24 cellular contexts compared by ENCODE assay signal in genomic region chr1:6074192-6074901, GRCh38. TPM values are rescaled to one million over a fixed set of nuclear protein-coding genes. Genes with fewer than 3 reads are reported as not detected.
DNase-seq lines count a peak whose midpoint lies in the region; ATAC-seq and TF ChIP-seq lines count a peak whose summit lies in the region.
"Had no signal": no experiment of that assay in that cellular context is flagged by ENCODE, and none has a peak within 500 bp of the region (broad histone marks: within the 10 kb centered on the region; RNA-seq: fewer than 3 reads in every experiment).

No MANE protein-coding gene starts in this region.

- H3K79me2 ChIP-seq in H9 (ENCODE audit: insufficient read depth, low read length), result no peaks in the 10 kb centered on the region
- H3K79me2 ChIP-seq in MM.1S (ENCODE audit: low read length), result no peaks in the 10 kb centered on the region

- peak; percentile 70 for ATAC-seq in RWPE2 (ENCODE audit: low read depth)
- ATAC-seq in activated CD4-positive, CD25-positive, alpha-beta regulatory T cell treated with anti-CD3 and anti-CD28 coated beads, Interleukin-2, amount 50 U/mL, for 24 hours, result no peak

- peak overlapping the region; percentile 5 for H3K18ac ChIP-seq in H9 (ENCODE audit: insufficient read length, low read depth, low read length)

- H3K4me1 ChIP-seq in H9 (ENCODE audit: insufficient read depth, low read length) (no peaks in the 10 kb centered on the region), RWPE2 (ENCODE audit: insufficient read depth, poor library complexity, severe bottlenecking) (peaks cover 16% of the 10 kb centered on the region), MM.1S (ENCODE audit: low read length) (no peaks in the 10 kb centered on the region), tibial artery (no peaks in the 10 kb centered on the region)
- H3K4me1 ChIP-seq: Caco-2 had no signal

- H3K27me3 Mint-ChIP-seq in H9 (ENCODE audit: low read depth) (no peaks in the 10 kb centered on the region; the same call in none of the 2 replicates), brain (no peaks in the 10 kb centered on the region)
- H3K27me3 Mint-ChIP-seq: CD4-positive, alpha-beta memory T cell had no signal

- H3K9me3 ChIP-seq in H9 (ENCODE audit: control insufficient read depth, low read depth, low read length) (no peaks in the 10 kb centered on the region), RWPE2 (ENCODE audit: severe bottlenecking) (no peaks in the 10 kb centered on the region), MM.1S (replicated peaks; ENCODE audit: insufficient read depth, low read length) (no peaks in the 10 kb centered on the region), tibial artery (no peaks in the 10 kb centered on the region)
- H3K9me3 ChIP-seq: BLaER1 treated with 17β-estradiol and CSF1 and Interleukin-3, amounts not matched to agents 10 nM and 100 nM; Caco-2 had no signal

- no peak overlapping the region for H3T11ph ChIP-seq in H9 (ENCODE audit: low read length)

- H3K27ac ChIP-seq in H9 (ENCODE audit: insufficient read length, low read depth, low read length) (no peak overlapping the region), RWPE2 (ENCODE audit: poor library complexity, severe bottlenecking) (peak overlapping the region; percentile 18), epithelial cell of prostate (peak overlapping the region; percentile 2), MM.1S (ENCODE audit: low read length) (no peak overlapping the region), tibial artery (no peak overlapping the region)
- H3K27ac ChIP-seq: BLaER1 treated with 17β-estradiol and CSF1 and Interleukin-3, amounts not matched to agents 10 nM and 100 nM; SK-N-MC had no signal

- no peak overlapping the region for H3K56ac ChIP-seq in H9 (ENCODE audit: insufficient read length, low read depth, low read length)

- H2AK5ac ChIP-seq in H9 (ENCODE audit: insufficient read length, low read length), result no peak overlapping the region

- H3K4ac ChIP-seq in H9 (ENCODE audit: low read depth, low read length), result no peak overlapping the region

- H4K5ac ChIP-seq in H9 (ENCODE audit: insufficient read length, low read depth, low read length), result no peak overlapping the region

- H4K20me1 ChIP-seq in H9 (ENCODE audit: control insufficient read depth, insufficient read depth, insufficient read length) (no peaks in the 10 kb centered on the region), MM.1S (ENCODE audit: insufficient read depth, low read length) (no peaks in the 10 kb centered on the region)

- H3K9me3 Mint-ChIP-seq in H9 (no peaks in the 10 kb centered on the region), brain (no peaks in the 10 kb centered on the region)
- H3K9me3 Mint-ChIP-seq: CD4-positive, alpha-beta memory T cell had no signal

- intact Hi-C loops in tibial artery (cut with DNase I; ENCODE audit: low total_unique reads), result no loop called here

- no CpG with 5 or more reads among the region's 21 CpGs for WGBS in H9 (ENCODE audit: extremely low coverage, insufficient read length, low lambda C conversion rate)

- DNase-seq in H9 (no peak), RWPE2 (ENCODE audit: low spot score) (no peak), epithelial cell of prostate (ENCODE audit: low read depth, low spot score) (no peak), MM.1S (no peak), AG20443 (ENCODE audit: low spot score) (no peak), tibial artery (no peak)
- DNase-seq: AML-193; Caco-2; CD4-positive, alpha-beta memory T cell; KG1; NCI-H1092 treated with DMSO at 0.1 percent for 48 hours; NCI-H1436; NCI-H187; NCI-H2081 treated with DMSO at 0.1 percent for 48 hours; NCI-H2171; NCI-H226; NCI-H510A; NCI-H69; RPMI8226; SHP77 treated with DMSO at 0.1 percent for 48 hours had no signal

- TF ChIP-seq CTCF in H9 (conservative IDR thresholded peaks at IDR 0.05) (no peak), RWPE2 (IDR thresholded peaks at IDR 0.05; ENCODE audit: poor library complexity, severe bottlenecking) (no peak), brain (conservative IDR thresholded peaks at IDR 0.05) (no peak), MM.1S (IDR thresholded peaks at IDR 0.05; ENCODE audit: low read length) (no peak), tibial artery (IDR thresholded peaks at IDR 0.05) (no peak)

- H4K8ac ChIP-seq in H9 (replicated peaks; ENCODE audit: insufficient read length, low read depth, low read length), result no peak overlapping the region

- H2BK15ac ChIP-seq in H9 (ENCODE audit: low read depth, low read length), result no peak overlapping the region

- H3K4me1 Mint-ChIP-seq in H9, result peaks cover 14 to 21% of the 10 kb centered on the region in 2 experiments
- peaks cover 36% of the 10 kb centered on the region for H3K4me1 Mint-ChIP-seq in brain

- H2BK5ac ChIP-seq in H9 (ENCODE audit: insufficient read length, low read length), result no peak overlapping the region

- no peak overlapping the region for H4K91ac ChIP-seq in H9 (ENCODE audit: insufficient read length, low read depth, low read length)

- H3F3A ChIP-seq in MM.1S (ENCODE audit: insufficient read depth, low read length), result no peaks in the 10 kb centered on the region

- no peaks in the 10 kb centered on the region for H3K36me3 ChIP-seq in RWPE2 (ENCODE audit: low read depth)
- H3K36me3 ChIP-seq in MM.1S (replicated peaks; ENCODE audit: insufficient read depth, low read length), result no peaks in the 10 kb centered on the region
- H3K36me3 ChIP-seq in tibial artery, result no peaks in the 10 kb centered on the region

- H2BK20ac ChIP-seq in H9 (ENCODE audit: low read depth, low read length, poor library complexity, severe bottlenecking), result no peak overlapping the region

- no peaks in the 10 kb centered on the region for H3K9me2 ChIP-seq in MM.1S (replicated peaks; ENCODE audit: insufficient read depth, low read length)

- H3K23ac ChIP-seq in H9 (ENCODE audit: insufficient read length, low read depth, low read length), result no peak overlapping the region

- H3K27me3 ChIP-seq in H9 (ENCODE audit: insufficient read depth, low read length) (no peaks in the 10 kb centered on the region), RWPE2 (ENCODE audit: insufficient read depth, poor library complexity, severe bottlenecking) (no peaks in the 10 kb centered on the region), MM.1S (replicated peaks; ENCODE audit: insufficient read depth, low read length) (no peaks in the 10 kb centered on the region), tibial artery (peaks cover 0 to 10% of the 10 kb centered on the region in 2 donors)
- H3K27me3 ChIP-seq: BLaER1 treated with 17β-estradiol and CSF1 and Interleukin-3, amounts not matched to agents 10 nM and 100 nM had no signal

- no peak overlapping the region for H3K4me3 Mint-ChIP-seq in H9
- H3K4me3 Mint-ChIP-seq in brain, result no peak overlapping the region
- H3K4me3 Mint-ChIP-seq: CD4-positive, alpha-beta memory T cell had no signal

- no peak overlapping the region for H2BK12ac ChIP-seq in H9 (ENCODE audit: insufficient read length, low read depth, low read length)

- H3K14ac ChIP-seq in H9 (ENCODE audit: insufficient read depth, low read length), result no peak overlapping the region; the same call in 1 of the 2 replicates

- H3K4me3 ChIP-seq in RWPE2 (ENCODE audit: severe bottlenecking) (no peak overlapping the region), MM.1S (ENCODE audit: low read length) (no peak overlapping the region), tibial artery (no peak overlapping the region)
- H3K4me3 ChIP-seq: BLaER1 treated with 17β-estradiol and CSF1 and Interleukin-3, amounts not matched to agents 10 nM and 100 nM; SK-N-MC had no signal

- H3K27ac Mint-ChIP-seq in H9 (no peak overlapping the region; a peak in 3 of 7 replicates), brain (peak overlapping the region in 4 of 5 experiments; percentile 31 to 91 (median 78))

- H3K23me2 ChIP-seq in H9 (ENCODE audit: insufficient read length, low read depth, low read length, poor library complexity, severe bottlenecking), result no peaks in the 10 kb centered on the region

- H2AFZ ChIP-seq in H9 (ENCODE audit: low read length), result no peak overlapping the region
- no peak overlapping the region for H2AFZ ChIP-seq in MM.1S (ENCODE audit: low read length)

- H3K36me3 Mint-ChIP-seq in H9 (ENCODE audit: insufficient read depth in 1 of 3, low read depth in 3 of 3), result no peaks in the 10 kb centered on the region
- H3K36me3 Mint-ChIP-seq in brain, result no peaks in the 10 kb centered on the region

- no peak overlapping the region for H2BK120ac ChIP-seq in H9 (ENCODE audit: low read depth, low read length, poor library complexity, severe bottlenecking)

- no peaks in the 10 kb centered on the region for H3K79me1 ChIP-seq in H9 (ENCODE audit: insufficient read depth, low read depth, low read length, poor library complexity, severe bottlenecking)

- no peak overlapping the region for H3K4me2 ChIP-seq in H9 (ENCODE audit: insufficient read depth, insufficient read length, low read length)
- no peak overlapping the region for H3K4me2 ChIP-seq in MM.1S (ENCODE audit: low read depth, low read length)
- H3K4me2 ChIP-seq: BLaER1 treated with 17β-estradiol and CSF1 and Interleukin-3, amounts not matched to agents 10 nM and 100 nM had no signal

- H3K9ac ChIP-seq in H9 (ENCODE audit: extremely low read depth, insufficient read length, low read length) (no peak overlapping the region), MM.1S (ENCODE audit: low read length) (no peak overlapping the region)
- H3K9ac ChIP-seq: BLaER1 treated with 17β-estradiol and CSF1 and Interleukin-3, amounts not matched to agents 10 nM and 100 nM had no signal

RNA-seq across cellular contexts. Expression of gene KCNAB2, which starts 28.7 kb away (rescaled TPM):
- total RNA-seq in H9 (2021), result 7.8 and 8.3 TPM in 2 replicates
- polyA plus RNA-seq in brain (ENCODE audit: insufficient read depth, low read depth, low replicate concordance), result 91.0 TPM

Comparison
In these comparisons a context has a peak if more than half of its experiments do, and no peak if none do; other contexts are left out.
1. H3K27ac ChIP-seq: peak in RWPE2 (single experiment) and epithelial cell of prostate (single experiment); none in H9 (single experiment), MM.1S (single experiment) and tibial artery (0 of 2).
2. H3K27ac Mint-ChIP-seq: peak in brain (4 of 5); none in H9 (0 of 3).